20 cellular contexts compared by ENCODE assay signal in the genomic region with DNA sequence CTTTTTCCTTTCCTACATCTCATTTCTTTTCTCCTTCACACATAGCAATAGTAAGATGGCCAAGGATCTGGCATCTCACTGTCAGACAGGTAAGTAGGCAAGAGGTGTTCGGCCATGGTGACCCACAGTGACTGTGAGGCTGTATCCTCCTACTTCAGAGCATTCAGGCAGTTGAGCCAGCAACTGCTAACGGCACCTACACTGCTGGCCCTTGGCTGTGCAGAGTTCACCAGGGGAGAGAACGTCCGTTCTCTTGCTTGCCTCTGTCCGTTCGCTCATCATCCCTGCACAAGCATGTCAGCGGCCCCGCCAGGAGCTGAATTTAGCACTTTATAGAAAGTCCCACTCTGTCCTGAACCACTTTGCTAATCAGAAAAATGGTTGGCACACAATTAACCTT.
DNase-seq lines count a peak whose midpoint lies in the region; ATAC-seq, FAIRE-seq and TF ChIP-seq lines count a peak whose summit lies in the region.
"Had no signal": no experiment of that assay in that cellular context is flagged by ENCODE, and none has a peak within 500 bp of the region (broad histone marks: within the 10 kb centered on the region; RNA-seq: fewer than 3 reads in every experiment).

No MANE protein-coding gene starts in this region.

- no peaks in the 10 kb centered on the region for H3K27me3 ChIP-seq in cardiac muscle cell
- no peaks in the 10 kb centered on the region for H3K27me3 ChIP-seq in K562 (ENCODE audit: control insufficient read depth in 2 of 2, insufficient read depth in 2 of 2, low read length in 2 of 2)
- H3K27me3 ChIP-seq in neuronal stem cell (ENCODE audit: control insufficient read depth in 3 of 3, insufficient read depth in 3 of 3, low read depth in 1 of 3, low read length in 3 of 3), result no peaks in the 10 kb centered on the region
- H3K27me3 ChIP-seq in PC-9 (ENCODE audit: insufficient read depth, low read depth), result no peaks in the 10 kb centered on the region
- H3K27me3 ChIP-seq: BE2C, SJCRH30 had no signal

- H4K20me1 ChIP-seq in K562 (replicated peaks; ENCODE audit: control insufficient read depth, insufficient read depth, low read length) (no peaks in the 10 kb centered on the region), PC-9 (ENCODE audit: insufficient read depth) (no peaks in the 10 kb centered on the region)

- peak overlapping the region; percentile 24 for H3K18ac ChIP-seq in neuronal stem cell (ENCODE audit: low read length)

- H3K4me1 ChIP-seq in cardiac muscle cell (ENCODE audit: low read depth) (peaks cover 5% of the 10 kb centered on the region), K562 (replicated peaks in 1 of 2; ENCODE audit: control insufficient read depth in 2 of 2, insufficient read depth in 2 of 2, low read length in 2 of 2) (no peaks in the 10 kb centered on the region), neuronal stem cell (ENCODE audit: control insufficient read depth in 2 of 2, insufficient read depth in 1 of 2, low read depth in 1 of 2, low read length in 2 of 2) (peaks cover 1 to 7% of the 10 kb centered on the region in 2 donors), PC-9 (replicated peaks; ENCODE audit: insufficient read depth) (no peaks in the 10 kb centered on the region)
- H3K4me1 ChIP-seq: SJCRH30 had no signal

- no peak for TF ChIP-seq POLR2A in K562 (conservative IDR thresholded peaks at IDR 0.05)

- no peaks in the 10 kb centered on the region for H3K9me1 ChIP-seq in K562 (ENCODE audit: control insufficient read depth, insufficient read depth, low read length)

- CTCF ChIA-PET in K562 (lab: Yijun Ruan, JAX; ENCODE audit: low intra/inter-chr PET ratio), result no interaction called here
- CTCF ChIA-PET in PC-9 (lab: Charles Lee), result no interaction called here

- H3K23ac ChIP-seq in neuronal stem cell (ENCODE audit: low read depth, low read length, poor library complexity), result no peak overlapping the region

- no peaks in the 10 kb centered on the region for H3K36me3 ChIP-seq in cardiac muscle cell
- no peaks in the 10 kb centered on the region for H3K36me3 ChIP-seq in K562 (ENCODE audit: control insufficient read depth, insufficient read depth, low read length)
- H3K36me3 ChIP-seq in neuronal stem cell (replicated peaks in 1 of 2; ENCODE audit: control insufficient read depth in 2 of 2, insufficient read depth in 2 of 2, low read length in 2 of 2), result no peaks in the 10 kb centered on the region
- H3K36me3 ChIP-seq in PC-9 (ENCODE audit: low read depth), result no peaks in the 10 kb centered on the region
- H3K36me3 ChIP-seq: BE2C, SJCRH30 had no signal

- no peak overlapping the region for H2BK12ac ChIP-seq in neuronal stem cell (ENCODE audit: low read length)

- FAIRE-seq in K562 (lab: Jason Lieb, UNC), result no peak
- FAIRE-seq: GM12891, GM18507 had no signal

- H3K9me3 ChIP-seq in cardiac muscle cell (ENCODE audit: low read depth) (no peaks in the 10 kb centered on the region), K562 (replicated peaks; ENCODE audit: control insufficient read depth, insufficient read depth, low read depth, low read length) (no peaks in the 10 kb centered on the region; the same call in 1 of the 2 replicates), neuronal stem cell (replicated peaks in 1 of 2; ENCODE audit: control insufficient read depth in 2 of 2, insufficient read depth in 1 of 2, low read depth in 1 of 2, low read length in 2 of 2) (no peaks in the 10 kb centered on the region), PC-9 (ENCODE audit: insufficient read depth, low read depth) (no peaks in the 10 kb centered on the region)
- H3K9me3 ChIP-seq: BE2C, SJCRH30 had no signal

- TF ChIP-seq CTCF in cardiac muscle cell (IDR thresholded peaks at IDR 0.05; ENCODE audit: low read depth, low read length) (no peak), K562 (IDR thresholded peaks at IDR 0.05 in 2 of 3, conservative IDR thresholded peaks at IDR 0.05 in 1 of 3; ENCODE audit: insufficient read depth in 2 of 3, low read depth in 1 of 3, low read length in 3 of 3) (no peak), PC-9 (conservative IDR thresholded peaks at IDR 0.05) (no peak)

- TF ChIP-seq EP300 in K562 (IDR thresholded peaks at IDR 0.05; ENCODE audit: low read length), result no peak

- H2AK5ac ChIP-seq in neuronal stem cell (ENCODE audit: low read depth, low read length), result no peak overlapping the region

- 24% methylated on average over 8 of the region's 8 CpGs for WGBS in K562 (ENCODE audit: insufficient coverage, low coverage, missing lambda C conversion rate)
- no CpG with 5 or more reads among the region's 8 CpGs for WGBS in neuronal stem cell (ENCODE audit: extremely low coverage in 2 of 2, insufficient read length in 2 of 2, insufficient replicate concordance in 1 of 2), 2 donors

- no peak overlapping the region for H4K91ac ChIP-seq in neuronal stem cell (ENCODE audit: low read depth, low read length, poor library complexity)

- no peak overlapping the region for H2BK5ac ChIP-seq in neuronal stem cell (ENCODE audit: low read length)

- intact Hi-C loops in Right ventricle myocardium superior (cut with DNase I) (no loop called here), K562 (cut with micrococcal nuclease) (no loop called here), PC-9 (cut with micrococcal nuclease; ENCODE audit: unreplicated experiment) (no loop called here)

- in situ Hi-C loops in K562 (cut with MboI), result no loop called here

- H3K27ac ChIP-seq in cardiac muscle cell, result peak overlapping the region; percentile 7
- peak overlapping the region; percentile 30; the same call in 1 of the 3 replicates for H3K27ac ChIP-seq in K562 (ENCODE audit: extremely low read depth, low read depth, low read length)
- H3K27ac ChIP-seq in neuronal stem cell (replicated peaks; ENCODE audit: low read length), result no peak overlapping the region
- no peak overlapping the region for H3K27ac ChIP-seq in PC-9
- H3K27ac ChIP-seq: SJCRH30 had no signal

- no peak overlapping the region for H3K4me3 ChIP-seq in cardiac muscle cell
- H3K4me3 ChIP-seq in K562, result no peak overlapping the region
- peak overlapping the region in 1 of 2 donors; percentile 16 for H3K4me3 ChIP-seq in neuronal stem cell (ENCODE audit: low read length in 2 of 2)
- no peak overlapping the region for H3K4me3 ChIP-seq in PC-9
- H3K4me3 ChIP-seq: SJCRH30 had no signal

- no peak overlapping the region for H2BK15ac ChIP-seq in neuronal stem cell (ENCODE audit: low read length)

- no peaks in the 10 kb centered on the region for H3K79me1 ChIP-seq in neuronal stem cell (ENCODE audit: low read depth, low read length)

- H3K9ac ChIP-seq in K562 (ENCODE audit: insufficient read depth in 1 of 2, low read depth in 2 of 2, low read length in 2 of 2) (no peak overlapping the region), neuronal stem cell (ENCODE audit: low read depth, low read length, poor library complexity) (no peak overlapping the region)

- ATAC-seq in Right ventricle myocardium superior (ENCODE audit: poor library complexity), result no peak
- ATAC-seq in K562, result no peak

- no peak for TF ChIP-seq RAD21 in K562 (CRISPR knock-in tag; conservative IDR thresholded peaks at IDR 0.05 in 1 of 2, IDR thresholded peaks at IDR 0.05 in 1 of 2)

- BruUV-seq in K562 (replicated peaks; lab: Mats Ljungman, UMichigan) (no TSS peak), PC-9 (replicated peaks; lab: Mats Ljungman, UMichigan) (no TSS peak)

- no peaks in the 10 kb centered on the region for H3K79me2 ChIP-seq in K562 (ENCODE audit: control insufficient read depth, insufficient read depth, low read length)
- no peaks in the 10 kb centered on the region for H3K79me2 ChIP-seq in PC-9 (ENCODE audit: low read depth)

- no peaks in the 10 kb centered on the region for H3F3A ChIP-seq in PC-9 (ENCODE audit: insufficient read depth, low read depth)

- no peak overlapping the region for H2BK120ac ChIP-seq in neuronal stem cell (ENCODE audit: low read depth, low read length)

- H2AFZ ChIP-seq in K562 (ENCODE audit: low read depth, low read length) (no peak overlapping the region), neuronal stem cell (ENCODE audit: low read length) (peak overlapping the region; percentile 73), PC-9 (no peak overlapping the region)

- H3K14ac ChIP-seq in neuronal stem cell (ENCODE audit: low read length), result no peak overlapping the region

- no peak for DNase-seq in cardiac muscle cell (ENCODE audit: low read depth in 1 of 2, low spot score in 1 of 2)
- DNase-seq in Right ventricle myocardium superior, result no peak
- DNase-seq in K562 (ENCODE audit: extremely low read depth in 1 of 4, low spot score in 3 of 4), result no peak
- no peak for DNase-seq in neuronal stem cell (ENCODE audit: low spot score)
- DNase-seq in RKO (ENCODE audit: low spot score), result no peak
- DNase-seq in NK-92 (lab: John Stamatoyannopoulos, UW; ENCODE audit: unreplicated experiment), result no peak
- no peak for DNase-seq in PC-9
- no peak for DNase-seq in SIG-M5 treated with dmso at 0.1 percent for 504 hours (lab: John Stamatoyannopoulos, UW; ENCODE audit: unreplicated experiment)
- DNase-seq: BE2C; CD4-positive, alpha-beta memory T cell; H7; NCI-H1048; NCI-H1436; NCI-H1930; NCI-H446; NCI-H69; RPMI8226; SJCRH30 had no signal

- H3K9me2 ChIP-seq in PC-9 (ENCODE audit: insufficient read depth), result no peaks in the 10 kb centered on the region

- H4K8ac ChIP-seq in neuronal stem cell (ENCODE audit: low read depth, low read length), result no peak overlapping the region

- POLR2A ChIA-PET in K562 (lab: Yijun Ruan, JAX) (no interaction called here), PC-9 (lab: Charles Lee; ENCODE audit: unreplicated experiment) (no interaction called here)

- H3K4ac ChIP-seq in neuronal stem cell (ENCODE audit: low read length), result no peak overlapping the region

- H3K4me2 ChIP-seq in K562 (ENCODE audit: insufficient read depth, low read length) (no peak overlapping the region), neuronal stem cell (ENCODE audit: insufficient read depth, low read length, poor library complexity, severe bottlenecking) (no peak overlapping the region), PC-9 (no peak overlapping the region)

TF ChIP-seq in K562, 482 proteins besides CTCF, POLR2A, EP300 and RAD21 (continues in another document):
- TF ChIP-seq SAP30 (IDR thresholded peaks at IDR 0.05; ENCODE audit: borderline replicate concordance, insufficient read depth, low read depth, low read length, poor library complexity, severe bottlenecking), result no peak
- no peak for TF ChIP-seq GABPB1 (CRISPR knock-in tag; IDR thresholded peaks at IDR 0.05)
- no peak for TF ChIP-seq ZNF583 (CRISPR knock-in tag; IDR thresholded peaks at IDR 0.05)
- no peak for TF ChIP-seq HMGN3 (IDR thresholded peaks at IDR 0.05; ENCODE audit: borderline replicate concordance, extremely low read depth, insufficient read length, low read depth, low read length)
- no peak for TF ChIP-seq ZNF696 (CRISPR knock-in tag; conservative IDR thresholded peaks at IDR 0.05)

Comparison
In these comparisons a context has a peak if more than half of its experiments do, and no peak if none do; other contexts are left out.
1. H3K27ac ChIP-seq: peak in cardiac muscle cell (single experiment) and K562 (single experiment); none in neuronal stem cell (single experiment) and PC-9 (single experiment).